Comparison of ENCODE assay signal across 17 cellular contexts in the genomic region with DNA sequence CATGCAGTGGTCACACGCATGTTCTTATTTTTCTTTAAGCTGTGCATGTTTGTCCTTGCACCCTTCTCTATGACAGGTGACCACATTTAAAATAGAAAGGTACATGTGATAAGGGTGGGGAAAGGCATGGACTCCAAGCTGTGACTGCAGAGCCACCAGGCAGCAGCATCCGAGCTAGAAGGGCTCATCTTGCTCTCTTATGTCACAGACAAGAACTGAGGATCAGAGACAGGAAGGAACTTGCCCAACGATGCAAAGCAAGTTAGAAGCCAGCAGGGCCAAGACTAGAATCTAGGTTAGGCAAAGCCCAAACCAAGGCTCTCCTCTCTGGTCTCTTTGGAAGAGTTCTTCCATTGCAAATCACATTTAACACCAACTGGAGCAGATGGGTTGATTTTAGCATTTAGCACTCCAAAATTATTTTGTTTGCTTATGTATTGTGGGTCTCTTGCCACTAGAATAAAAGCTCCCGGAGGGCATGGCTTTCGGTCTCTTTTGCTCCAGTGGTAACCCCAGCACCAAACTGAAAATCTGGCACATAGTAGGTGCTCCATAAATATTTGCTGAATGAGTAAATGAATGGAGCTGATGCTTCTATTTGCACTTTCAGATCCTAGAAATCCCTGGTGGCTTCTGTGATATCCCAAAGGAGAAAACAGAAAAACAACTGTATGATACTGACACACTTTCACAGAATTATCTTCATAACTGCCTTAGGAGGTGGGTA.
"Had no signal": no experiment of that assay in that cellular context is flagged by ENCODE, and none has a peak within 500 bp of the region (broad histone marks: within the 10 kb centered on the region; RNA-seq: fewer than 3 reads in every experiment).

No MANE protein-coding gene starts in this region.

- H3K9me3 Mint-ChIP-seq: activated CD4-positive, alpha-beta T cell treated with anti-CD3 and anti-CD28 coated beads, Interleukin-2, amount 10 ng/mL, durations not matched to agents 7 days and 5 days had no signal

- H3K4me3 Mint-ChIP-seq: activated CD4-positive, alpha-beta T cell treated with anti-CD3 and anti-CD28 coated beads, Interleukin-2, amount 10 ng/mL, durations not matched to agents 7 days and 5 days; nephron had no signal

- ATAC-seq: left colon, sciatic nerve, upper lobe of right lung had no signal

- H3K4me3 ChIP-seq: prostate gland, stomach, testis, upper lobe of right lung had no signal

- H3K27ac ChIP-seq: brain microvascular endothelial cell, prostate gland, testis, upper lobe of right lung had no signal

- H3K36me3 ChIP-seq: brain microvascular endothelial cell, prostate gland, stomach, upper lobe of right lung had no signal

- H3K4me1 ChIP-seq: prostate gland had no signal

- H3K27me3 ChIP-seq: brain microvascular endothelial cell, stomach, testis, upper lobe of right lung had no signal

- DNase-seq: activated CD4-positive, alpha-beta T cell treated with anti-CD3 and anti-CD28 coated beads, Interleukin-2, amount 10 ng/mL, durations not matched to agents 7 days and 5 days; activated CD4-positive, CD25-positive, alpha-beta regulatory T cell; activated CD8-positive, alpha-beta memory T cell treated with anti-CD3 and anti-CD28 coated beads for 24 hours; anterior cingulate cortex; brain microvascular endothelial cell; cerebellar nuclear complex; effector CD8-positive, alpha-beta T cell; foreskin fibroblast; left colon; occipital lobe; stomach; T-helper 2 cell; testis; upper lobe of right lung had no signal

- H3K27me3 Mint-ChIP-seq: activated CD4-positive, alpha-beta T cell treated with anti-CD3 and anti-CD28 coated beads, Interleukin-2, amount 10 ng/mL, durations not matched to agents 7 days and 5 days had no signal

- H3K9me3 ChIP-seq: prostate gland, stomach, testis, upper lobe of right lung had no signal

- H3K27ac Mint-ChIP-seq: activated CD4-positive, alpha-beta T cell treated with anti-CD3 and anti-CD28 coated beads, Interleukin-2, amount 10 ng/mL, durations not matched to agents 7 days and 5 days; nephron had no signal
